Comparison of ENCODE assay signal across 8 cellular contexts in the genomic region with DNA sequence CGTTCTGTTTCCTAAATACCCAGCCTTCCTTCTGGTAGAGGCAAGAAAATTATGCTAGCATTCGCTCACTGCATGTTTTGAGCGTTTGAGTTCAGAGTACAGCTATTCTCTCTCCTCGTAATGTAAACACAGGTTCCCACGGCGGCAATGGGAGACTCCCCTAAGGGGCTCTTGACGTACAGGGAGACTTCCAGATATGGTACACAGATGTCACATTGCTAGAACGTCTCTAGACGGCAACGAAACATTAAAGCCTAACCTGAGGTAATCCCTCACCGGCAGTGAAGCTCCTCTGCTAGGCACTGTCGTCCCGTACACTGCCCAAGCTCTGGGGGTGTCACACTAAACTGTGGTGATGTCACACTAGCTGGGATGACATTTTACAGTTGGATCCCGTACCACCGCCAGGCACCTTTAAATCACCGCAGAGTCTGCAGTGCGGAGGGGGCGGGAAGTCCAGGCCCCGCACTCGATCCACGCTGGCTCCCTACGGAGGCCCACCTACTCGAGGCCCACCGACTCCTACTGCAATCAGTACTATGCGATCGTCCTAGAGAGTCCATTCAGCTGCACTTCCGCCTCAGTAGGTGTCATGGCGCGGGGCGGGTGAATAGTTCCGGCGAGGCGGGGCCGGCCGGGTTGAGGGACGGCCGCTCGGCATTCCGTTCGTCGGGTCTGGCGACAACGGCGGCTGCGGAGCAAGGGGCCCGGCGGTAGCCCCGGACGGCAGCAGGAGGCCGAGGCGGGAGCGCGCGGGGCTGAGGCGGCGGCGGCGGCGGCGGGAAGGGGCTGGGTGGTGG. TPM values are rescaled to one million over a fixed set of nuclear protein-coding genes. Genes with fewer than 3 reads are reported as not detected.
DNase-seq lines count a peak whose midpoint lies in the region; ATAC-seq and TF ChIP-seq lines count a peak whose summit lies in the region.

Gene HIPK1, plus strand, starts transcription at position 375 of the 800 bp plus-strand sequence.

- peaks cover 15% of the 10 kb centered on the region for H3K36me3 Mint-ChIP-seq in T-helper 17 cell (ENCODE audit: low read depth)

- DNase-seq in NCI-H1694 (lab: John Stamatoyannopoulos, UW): peak; percentile 85
- peak; percentile 85 to 91 (median 86) for DNase-seq in T-helper 17 cell
- DNase-seq in amygdala (lab: John Stamatoyannopoulos, UW): peak; percentile 37 to 95 (median 87)
- DNase-seq in left ventricle myocardium inferior: peak; percentile 94
- DNase-seq in psoas muscle: peak; percentile 95 to 96

- H3K4me3 ChIP-seq in left ventricle myocardium inferior (peak within 1 kb of the TSS; percentile 96), psoas muscle (peak within 1 kb of the TSS; percentile 86), urinary bladder (ENCODE audit: low read depth, low read length) (peak within 1 kb of the TSS; percentile 93)

- H3K27ac Mint-ChIP-seq in T-helper 17 cell: peak within 1 kb of the TSS; percentile 99

- intact Hi-C loops in left ventricle myocardium inferior (cut with micrococcal nuclease) (no loop called here), psoas muscle (cut with DNase I) (loop anchor here (1.0 to 2.0 kb wide), 3 partner anchors 16 to 117 kb away; partner anchors contain the start of genes DCLRE1B (in 2 of the 2) and RSBN1 (in 1 of the 2))

- H3K9me3 ChIP-seq in T-helper 17 cell (ENCODE audit: control insufficient read depth, low read length, poor library complexity, severe bottlenecking) (no peaks in the 10 kb centered on the region), left ventricle myocardium inferior (replicated peaks) (no peaks in the 10 kb centered on the region), psoas muscle (no peaks in the 10 kb centered on the region)

- peaks cover 53% of the 10 kb centered on the region for H3K4me1 Mint-ChIP-seq in T-helper 17 cell

- H3K36me3 ChIP-seq in left ventricle myocardium inferior (no peaks in the 10 kb centered on the region), psoas muscle (ENCODE audit: insufficient read depth in 1 of 2, low read depth in 1 of 2) (no peaks in the 10 kb centered on the region), urinary bladder (ENCODE audit: insufficient read depth) (no peaks in the 10 kb centered on the region)

- H3K4me3 Mint-ChIP-seq in T-helper 17 cell: peak within 1 kb of the TSS; percentile 98

- peak; percentile 70 for ATAC-seq in GM18498 (IDR thresholded peaks at IDR 0.05; ENCODE audit: unreplicated experiment)
- ATAC-seq in HG02884 (IDR thresholded peaks at IDR 0.05; ENCODE audit: unreplicated experiment): peak; percentile 67
- peak; percentile 59 for ATAC-seq in T-helper 17 cell
- ATAC-seq in psoas muscle: peak; percentile 91 to 94 (median 94)

- 0 to 1% (median 0%) methylated on average over 48 to 60 of the region's 60 CpGs for WGBS in psoas muscle, 3 donors
- under 1% methylated on average over 60 of the region's 60 CpGs for WGBS in urinary bladder

- H3K4me1 ChIP-seq in left ventricle myocardium inferior (peaks cover 64% of the 10 kb centered on the region), psoas muscle (peaks cover 45% of the 10 kb centered on the region), urinary bladder (ENCODE audit: insufficient read depth) (no peaks in the 10 kb centered on the region)

- H3K27ac ChIP-seq in left ventricle myocardium inferior (replicated peaks): peak within 1 kb of the TSS; percentile 97
- H3K27ac ChIP-seq in psoas muscle: peak within 1 kb of the TSS; percentile 96
- peak within 1 kb of the TSS; percentile 93 for H3K27ac ChIP-seq in urinary bladder (ENCODE audit: low read depth)

- peak; percentile 8 for TF ChIP-seq CTCF in left ventricle myocardium inferior (IDR thresholded peaks at IDR 0.05; ENCODE audit: borderline replicate concordance)
- TF ChIP-seq CTCF in psoas muscle (IDR thresholded peaks at IDR 0.05): no peak

- no peaks in the 10 kb centered on the region for H3K27me3 ChIP-seq in left ventricle myocardium inferior (ENCODE audit: low read depth)
- H3K27me3 ChIP-seq in psoas muscle (ENCODE audit: insufficient read depth in 3 of 3, low read length in 2 of 3): no peaks in the 10 kb centered on the region

- H3K27me3 Mint-ChIP-seq in T-helper 17 cell: no peaks in the 10 kb centered on the region

RNA-seq across cellular contexts. Expression of gene HIPK1, which starts in this region (rescaled TPM):
- total RNA-seq in T-helper 17 cell (100 to 1,000 TPM; 228 to 253 TPM), left ventricle myocardium inferior (52.2 TPM), psoas muscle (10 to 100 TPM; 56.0 to 80.6 (median 65.3) TPM), urinary bladder (41.7 TPM)
- polyA plus RNA-seq in psoas muscle (10 to 100 TPM; 16.8 to 56.0 (median 18.4) TPM), urinary bladder (23.5 TPM)

Comparison
In these comparisons a context has a peak if more than half of its experiments do, and no peak if none do; other contexts are left out.
1. Peak in every context shown above with its lines: DNase-seq, ATAC-seq, H3K4me3 ChIP-seq and H3K27ac ChIP-seq.